21 cellular contexts compared by ENCODE assay signal in the genomic region with DNA sequence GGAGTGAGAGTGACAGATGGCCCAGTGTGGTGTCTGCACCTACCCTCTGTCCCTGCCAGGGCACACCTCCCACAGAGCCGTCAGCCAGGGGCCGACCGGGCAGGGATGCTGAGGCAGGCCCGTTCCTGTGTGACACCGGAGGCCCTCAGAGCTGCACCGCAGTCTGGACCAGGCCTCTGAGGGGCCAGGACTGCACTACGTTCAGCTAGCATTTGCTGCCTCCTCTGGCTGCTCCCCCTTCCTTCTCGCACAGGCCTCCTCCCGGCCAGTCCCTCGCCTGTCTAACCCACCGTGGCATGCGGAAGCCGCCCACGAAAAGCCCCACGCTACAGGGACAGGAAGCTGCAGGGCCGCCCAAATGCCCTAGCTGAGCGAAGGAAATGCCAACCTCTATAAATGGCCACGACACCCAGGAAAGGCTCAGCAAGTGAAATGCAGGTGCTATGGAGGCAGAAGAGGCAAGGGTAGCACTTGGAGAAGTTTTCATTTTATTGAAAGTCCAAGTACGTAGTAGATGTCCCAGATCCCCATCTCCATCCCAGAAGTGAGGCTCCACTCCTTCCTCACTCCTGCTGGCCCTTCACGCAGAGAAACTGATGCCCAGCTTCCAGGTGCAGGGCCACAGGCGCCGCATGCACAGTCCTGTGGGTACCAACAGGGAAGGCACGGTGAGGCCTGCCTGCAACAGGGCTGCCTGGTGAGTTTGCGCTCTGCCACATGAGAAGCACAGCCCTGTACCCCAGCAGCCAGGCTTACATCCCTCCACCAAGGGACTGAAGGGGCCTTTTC. TPM values are rescaled to one million over a fixed set of nuclear protein-coding genes. Genes with fewer than 3 reads are reported as not detected.
DNase-seq lines count a peak whose midpoint lies in the region; ATAC-seq, FAIRE-seq and TF ChIP-seq lines count a peak whose summit lies in the region.
"Had no signal": no experiment of that assay in that cellular context is flagged by ENCODE, and none has a peak within 500 bp of the region (broad histone marks: within the 10 kb centered on the region; RNA-seq: fewer than 3 reads in every experiment).

No MANE protein-coding gene starts in this region.

- H4K20me1 ChIP-seq in K562 (replicated peaks; ENCODE audit: control insufficient read depth, insufficient read depth, low read length): no peaks in the 10 kb centered on the region
- H4K20me1 ChIP-seq in HepG2 (ENCODE audit: insufficient read depth, low read length): no peaks in the 10 kb centered on the region
- no peaks in the 10 kb centered on the region for H4K20me1 ChIP-seq in PC-3 (ENCODE audit: low read length)

- no peaks in the 10 kb centered on the region for H3K9me2 ChIP-seq in PC-3 (replicated peaks; ENCODE audit: low read length)

- no peak overlapping the region for H3K4me3 Mint-ChIP-seq in MCF 10A (ENCODE audit: unreplicated experiment)

- H3K9me3 Mint-ChIP-seq in MCF 10A (ENCODE audit: unreplicated experiment): peaks cover 59% of the 10 kb centered on the region

- H3K4me1 ChIP-seq in breast epithelium (no peaks in the 10 kb centered on the region), K562 (replicated peaks in 1 of 2; ENCODE audit: control insufficient read depth in 2 of 2, insufficient read depth in 2 of 2, low read length in 2 of 2) (no peaks in the 10 kb centered on the region), HepG2 (ENCODE audit: insufficient read depth, low read length) (no peaks in the 10 kb centered on the region), subcutaneous abdominal adipose tissue (ENCODE audit: control insufficient read depth in 5 of 5, insufficient read depth in 5 of 5, low read length in 5 of 5) (no peaks in the 10 kb centered on the region), PC-3 (ENCODE audit: insufficient read depth, low read length) (no peaks in the 10 kb centered on the region)
- H3K4me1 ChIP-seq: BE2C had no signal

- no peak for TF ChIP-seq EP300 in K562 (IDR thresholded peaks at IDR 0.05; ENCODE audit: low read length)
- no peak for TF ChIP-seq EP300 in HepG2 (IDR thresholded peaks at IDR 0.05; ENCODE audit: low read depth in 2 of 2, low read length in 2 of 2)
- TF ChIP-seq EP300 in HepG2 (CRISPR knock-in tag; IDR thresholded peaks at IDR 0.05; ENCODE audit: borderline replicate concordance): no peak

- H3K9me3 ChIP-seq in breast epithelium: peaks cover 93 to 99% of the 10 kb centered on the region in 2 donors
- H3K9me3 ChIP-seq in K562 (replicated peaks; ENCODE audit: control insufficient read depth, insufficient read depth, low read depth, low read length): peaks cover 11% of the 10 kb centered on the region
- H3K9me3 ChIP-seq in HepG2 (ENCODE audit: low read length): peaks cover 60% of the 10 kb centered on the region
- peaks cover 55 to 97% (median 94%) of the 10 kb centered on the region in 5 donors for H3K9me3 ChIP-seq in subcutaneous abdominal adipose tissue (ENCODE audit: control insufficient read depth in 5 of 5, low read length in 5 of 5)
- H3K9me3 ChIP-seq in PC-3 (ENCODE audit: low read length): peaks cover 38% of the 10 kb centered on the region

- POLR2A ChIA-PET in MCF 10A (lab: Yijun Ruan, JAX): no interaction called here
- POLR2A ChIA-PET in K562 (lab: Yijun Ruan, JAX): interaction anchor here (0.6 to 0.7 kb wide), 4 partner anchors 27 to 1044 kb away, joined by 3 to 5 read pairs (median 4); no protein-coding TSS in a partner anchor
- POLR2A ChIA-PET in HepG2 (lab: Yijun Ruan, JAX): no interaction called here
- POLR2A ChIA-PET in PC-3 (lab: Charles Lee; ENCODE audit: unreplicated experiment): no interaction called here

- H2AFZ ChIP-seq in K562 (ENCODE audit: low read depth, low read length) (no peak overlapping the region), HepG2 (ENCODE audit: low read length) (no peak overlapping the region), PC-3 (ENCODE audit: low read length) (no peak overlapping the region)
- H2AFZ ChIP-seq: GM23248 had no signal

- CTCF ChIA-PET in MCF 10A (lab: Yijun Ruan, JAX): interaction anchor here (0.5 to 0.8 kb wide), 2 partner anchors 44 to 46 kb away, joined by 3 read pairs; a partner anchor contains a TSS
- CTCF ChIA-PET in K562 (lab: Yijun Ruan, JAX; ENCODE audit: low intra/inter-chr PET ratio): no interaction called here
- CTCF ChIA-PET in HepG2 (lab: Yijun Ruan, JAX; ENCODE audit: low intra/inter-chr PET ratio, low total read pairs): no interaction called here
- CTCF ChIA-PET in PC-3 (lab: Charles Lee): no interaction called here

- no peaks in the 10 kb centered on the region for H3K79me2 ChIP-seq in K562 (ENCODE audit: control insufficient read depth, insufficient read depth, low read length)
- no peaks in the 10 kb centered on the region for H3K79me2 ChIP-seq in HepG2 (ENCODE audit: insufficient read depth, low read length)
- no peaks in the 10 kb centered on the region for H3K79me2 ChIP-seq in PC-3 (ENCODE audit: low read length)

- TF ChIP-seq CTCF in MCF 10A (IDR thresholded peaks at IDR 0.05; ENCODE audit: unreplicated experiment) (no peak), breast epithelium (IDR thresholded peaks at IDR 0.05) (no peak), K562 (IDR thresholded peaks at IDR 0.05 in 2 of 3, conservative IDR thresholded peaks at IDR 0.05 in 1 of 3; ENCODE audit: insufficient read depth in 2 of 3, low read depth in 1 of 3, low read length in 3 of 3) (no peak), HepG2 (CRISPR knock-in tag; IDR thresholded peaks at IDR 0.05) (no peak), PC-3 (conservative IDR thresholded peaks at IDR 0.05; ENCODE audit: low read depth, low read length) (no peak)

- no peaks in the 10 kb centered on the region for H3K9me1 ChIP-seq in K562 (ENCODE audit: control insufficient read depth, insufficient read depth, low read length)

- H3K9ac ChIP-seq in K562 (ENCODE audit: insufficient read depth in 1 of 2, low read depth in 2 of 2, low read length in 2 of 2): no peak overlapping the region
- no peak overlapping the region for H3K9ac ChIP-seq in HepG2 (ENCODE audit: insufficient read depth, low read depth, low read length)
- H3K9ac ChIP-seq in subcutaneous abdominal adipose tissue (ENCODE audit: low read length in 5 of 5): no peak overlapping the region
- H3K9ac ChIP-seq in PC-3 (ENCODE audit: low read length): no peak overlapping the region
- H3K9ac ChIP-seq: GM23248 had no signal

- no peaks in the 10 kb centered on the region for H3K27me3 Mint-ChIP-seq in MCF 10A (ENCODE audit: insufficient read depth, unreplicated experiment)

- H3K36me3 ChIP-seq in breast epithelium (peaks cover 31% of the 10 kb centered on the region), K562 (ENCODE audit: control insufficient read depth, insufficient read depth, low read length) (peaks cover 31% of the 10 kb centered on the region), HepG2 (replicated peaks in 1 of 2; ENCODE audit: control insufficient read depth in 1 of 2, insufficient read depth in 2 of 2, low read length in 2 of 2) (peaks cover 7 to 26% of the 10 kb centered on the region in 2 experiments), subcutaneous abdominal adipose tissue (ENCODE audit: control insufficient read depth in 5 of 5, insufficient read depth in 5 of 5, low read length in 5 of 5) (peaks cover 11 to 70% (median 67%) of the 10 kb centered on the region in 5 donors), PC-3 (ENCODE audit: low read depth, low read length) (peaks cover 70% of the 10 kb centered on the region)

- H3K27ac ChIP-seq in breast epithelium: no peak overlapping the region
- no peak overlapping the region for H3K27ac ChIP-seq in K562 (ENCODE audit: extremely low read depth, low read depth, low read length)
- H3K27ac ChIP-seq in HepG2 (ENCODE audit: extremely low read length, insufficient read depth, low read length): no peak overlapping the region
- H3K27ac ChIP-seq in subcutaneous abdominal adipose tissue (ENCODE audit: low read depth, low read length): no peak overlapping the region
- no peak overlapping the region for H3K27ac ChIP-seq in PC-3 (ENCODE audit: low read length)
- H3K27ac ChIP-seq: 22Rv1, GM23248 had no signal

- H3K4me2 ChIP-seq in K562 (ENCODE audit: insufficient read depth, low read length): no peak overlapping the region
- H3K4me2 ChIP-seq in HepG2 (ENCODE audit: low read depth, low read length): no peak overlapping the region
- H3K4me2 ChIP-seq in PC-3 (ENCODE audit: low read length): no peak overlapping the region

- DNase-seq in MCF 10A (ENCODE audit: unreplicated experiment) (peak; percentile 16), breast epithelium (ENCODE audit: low spot score in 2 of 2) (no peak), K562 (ENCODE audit: extremely low read depth in 1 of 4, low spot score in 3 of 4) (no peak), HepG2 (ENCODE audit: low spot score) (no peak), PC-3 (no peak)
- DNase-seq in activated CD4-positive, alpha-beta T cell treated with anti-CD3 and anti-CD28 coated beads for 48 hours: no peak
- DNase-seq: BE2C; CD8-positive, alpha-beta memory T cell; DMS79 treated with DMSO at 0.1 percent for 48 hours; GDM1; GM23248; NCI-H1417; NCI-H1930; NCI-H2171 treated with DMSO at 0.1 percent for 48 hours; NCI-H510A; NCI-H82 had no signal

- 91% methylated on average over 21 of the region's 24 CpGs for WGBS in K562 (ENCODE audit: insufficient coverage, low coverage, missing lambda C conversion rate)
- WGBS in HepG2 (ENCODE audit: low lambda C conversion rate): over 99% methylated on average over 16 of the region's 24 CpGs

- ATAC-seq in K562 (no peak), HepG2 (no peak), PC-3 (no peak), GM19397 (IDR thresholded peaks at IDR 0.05; ENCODE audit: unreplicated experiment) (no peak)

- H3F3A ChIP-seq in PC-3 (ENCODE audit: low read length, unreplicated experiment): no peaks in the 10 kb centered on the region

- TF ChIP-seq RAD21 in K562 (CRISPR knock-in tag; conservative IDR thresholded peaks at IDR 0.05 in 1 of 2, IDR thresholded peaks at IDR 0.05 in 1 of 2) (no peak), HepG2 (CRISPR knock-in tag; IDR thresholded peaks at IDR 0.05) (no peak)

- BruUV-seq in MCF 10A (replicated peaks; lab: Mats Ljungman, UMichigan): no TSS peak
- BruUV-seq in K562 (replicated peaks; lab: Mats Ljungman, UMichigan): no TSS peak
- no TSS peak for BruUV-seq in HepG2 (replicated peaks; lab: Mats Ljungman, UMichigan)
- BruUV-seq in PC-3 (replicated peaks; lab: Mats Ljungman, UMichigan): no TSS peak

- FAIRE-seq in K562 (lab: Jason Lieb, UNC): no peak
- no peak for FAIRE-seq in HepG2 (lab: Jason Lieb, UNC)
- FAIRE-seq: GM12891, GM18507 had no signal

- no peak overlapping the region for H3K27ac Mint-ChIP-seq in MCF 10A (ENCODE audit: low read depth, unreplicated experiment)
- H3K27ac Mint-ChIP-seq: CD8-positive, alpha-beta memory T cell had no signal

- intact Hi-C loops in MCF 10A (cut with micrococcal nuclease) (no loop called here), breast epithelium (cut with DNase I; ENCODE audit: low total_unique reads) (no loop called here), K562 (cut with micrococcal nuclease) (no loop called here), HepG2 (cut with micrococcal nuclease; ENCODE audit: unreplicated experiment) (no loop called here), PC-3 (cut with micrococcal nuclease) (no loop called here)

- TF ChIP-seq POLR2A in breast epithelium (IDR thresholded peaks at IDR 0.05) (no peak), K562 (conservative IDR thresholded peaks at IDR 0.05) (no peak), HepG2 (IDR thresholded peaks at IDR 0.05; ENCODE audit: insufficient read depth in 1 of 2, low read depth in 2 of 2, low read length in 2 of 2) (no peak)

- H3K4me1 Mint-ChIP-seq in MCF 10A (ENCODE audit: insufficient read depth, unreplicated experiment): no peaks in the 10 kb centered on the region
- H3K4me1 Mint-ChIP-seq: CD8-positive, alpha-beta memory T cell had no signal

- H3K36me3 Mint-ChIP-seq in MCF 10A (ENCODE audit: insufficient read depth, unreplicated experiment): peaks cover 79% of the 10 kb centered on the region

- H3K27me3 ChIP-seq in breast epithelium (no peaks in the 10 kb centered on the region), K562 (ENCODE audit: control insufficient read depth in 2 of 2, insufficient read depth in 2 of 2, low read length in 2 of 2) (no peaks in the 10 kb centered on the region), HepG2 (ENCODE audit: control insufficient read depth in 1 of 2, insufficient read depth in 2 of 2, low read length in 2 of 2) (no peaks in the 10 kb centered on the region), subcutaneous abdominal adipose tissue (ENCODE audit: control insufficient read depth in 5 of 5, insufficient read depth in 4 of 5, low read length in 5 of 5) (no peaks in the 10 kb centered on the region), PC-3 (ENCODE audit: low read length) (no peaks in the 10 kb centered on the region)
- H3K27me3 ChIP-seq: BE2C had no signal

- in situ Hi-C loops in K562 (cut with MboI): no loop called here
- in situ Hi-C loops in HepG2 (cut with HindIII; ENCODE audit: extremely low pct_ligation_motif_present, low pct_unique_long_range_greater_than_20kb): no loop called here

- no peak overlapping the region for H3K4me3 ChIP-seq in breast epithelium
- no peak overlapping the region for H3K4me3 ChIP-seq in K562
- no peak overlapping the region for H3K4me3 ChIP-seq in HepG2 (replicated peaks in 1 of 3; ENCODE audit: insufficient read depth in 1 of 3, low read depth in 2 of 3, low read length in 3 of 3)
- H3K4me3 ChIP-seq in subcutaneous abdominal adipose tissue (ENCODE audit: low read depth in 1 of 5, low read length in 5 of 5): peak overlapping the region in 4 of 5 donors; percentile 17 to 55 (median 24)
- no peak overlapping the region for H3K4me3 ChIP-seq in PC-3 (ENCODE audit: low read length)
- H3K4me3 ChIP-seq: GM23248 had no signal

RNA-seq across cellular contexts. Expression of a gene that starts 38.7 kb away (rescaled TPM):
- total RNA-seq in MCF 10A (2022): 64.0 and 70.8 TPM in 2 replicates
- total RNA-seq in breast epithelium: 10 to 100 TPM; 31.2 to 37.9 (median 34.7) TPM
- total RNA-seq in K562 (2011; cell fraction: chromatin; rRNA removed; ENCODE audit: low replicate concordance): 33.0 and 61.0 TPM in 2 replicates
- 15.0 and 19.6 TPM in 2 replicates for total RNA-seq in K562 (2011; cell fraction: nucleolus; rRNA removed)
- 40.2 and 63.3 TPM in 2 replicates for total RNA-seq in K562 (2011; cell fraction: nucleoplasm; rRNA removed)
- 23.3 and 24.7 TPM in 2 replicates for total RNA-seq in K562 (2014; rRNA removed)
- total RNA-seq in K562 (2014; rRNA removed; fragmentation: Illumina TruSeq; extraction: Trizol): 32.3 and 33.8 TPM in 2 replicates
- total RNA-seq in K562 (2015; rRNA removed; fragmentation: Illumina TruSeq; extraction: Trizol): 27.2 and 29.9 TPM in 2 replicates
- 37.1 and 38.0 TPM in 2 replicates for total RNA-seq in K562 (2021)
- polyA plus RNA-seq in K562 (2011; rRNA removed): 45.9 and 58.0 TPM in 2 replicates
- polyA plus RNA-seq in K562 (2011; cell fraction: cytosol; rRNA removed): 26.1 and 31.1 TPM in 2 replicates
- 25.6 and 26.5 TPM in 2 replicates for polyA plus RNA-seq in K562 (2011; cell fraction: nucleus; rRNA removed)
- polyA plus RNA-seq in K562 (2012): 23.2 and 27.4 TPM in 2 replicates
- 32.3 and 43.1 TPM in 2 replicates for polyA plus RNA-seq in K562 (2014; fragmentation: Illumina TruSeq; extraction: Trizol)
- polyA plus RNA-seq in K562 (2014; fragmentation: Nextera tagmentation; extraction: Ambion mirVana): 1 to 10 TPM; 4.8 to 6.5 TPM
- 27.4 and 31.5 TPM in 2 replicates for polyA plus RNA-seq in K562 (2014; rRNA removed)
- polyA minus RNA-seq in K562 (2011; rRNA and poly(A)+ RNA removed): 57.2 and 64.3 TPM in 2 replicates
- 22.5 and 24.7 TPM in 2 replicates for polyA minus RNA-seq in K562 (2011; cell fraction: cytosol; rRNA and poly(A)+ RNA removed)
- 17.5 and 23.8 TPM in 2 replicates for polyA minus RNA-seq in K562 (2011; cell fraction: nucleus; rRNA and poly(A)+ RNA removed)
- 30.1 and 30.7 TPM in 2 replicates for total RNA-seq in HepG2 (2016; rRNA removed; fragmentation: Illumina TruSeq; extraction: Trizol)
- 62.8 and 71.5 TPM in 2 replicates for total RNA-seq in HepG2 (2016; cell fraction: cytosol; rRNA removed; fragmentation: Illumina TruSeq; extraction: Trizol; ENCODE audit: low read depth)
- 24.2 and 24.5 TPM in 2 replicates for total RNA-seq in HepG2 (2016; cell fraction: insoluble cytoplasmic fraction; rRNA removed; fragmentation: Illumina TruSeq; extraction: Trizol)
- total RNA-seq in HepG2 (2016; cell fraction: membrane; rRNA removed; fragmentation: Illumina TruSeq; extraction: Trizol): 67.1 and 68.4 TPM in 2 replicates
- total RNA-seq in HepG2 (2016; cell fraction: nucleus; rRNA removed; fragmentation: Illumina TruSeq; extraction: Trizol): 22.3 and 23.2 TPM in 2 replicates
- 37.5 and 56.1 TPM in 2 replicates for polyA plus RNA-seq in HepG2 (2011; rRNA removed)
- 23.0 and 31.2 TPM in 2 replicates for polyA plus RNA-seq in HepG2 (2011; cell fraction: cytosol; rRNA removed)
- polyA plus RNA-seq in HepG2 (2011; cell fraction: nucleus; rRNA removed): 14.2 and 14.5 TPM in 2 replicates
- 22.2 and 23.4 TPM in 2 replicates for polyA plus RNA-seq in HepG2 (2012)
- polyA plus RNA-seq in HepG2 (2016; cell fraction: cytosol; fragmentation: Illumina TruSeq; extraction: Trizol; ENCODE audit: low read depth): 53.0 and 57.8 TPM in 2 replicates
- 50.6 and 57.0 TPM in 2 replicates for polyA plus RNA-seq in HepG2 (2016; cell fraction: insoluble cytoplasmic fraction; fragmentation: Illumina TruSeq; extraction: Trizol; ENCODE audit: low read depth)
- 82.1 and 83.4 TPM in 2 replicates for polyA plus RNA-seq in HepG2 (2016; cell fraction: membrane; fragmentation: Illumina TruSeq; extraction: Trizol; ENCODE audit: low read depth)
- 52.9 and 54.2 TPM in 2 replicates for polyA plus RNA-seq in HepG2 (2016; cell fraction: nucleus; fragmentation: Illumina TruSeq; extraction: Trizol; ENCODE audit: insufficient read depth, low read depth)
- polyA minus RNA-seq in HepG2 (2011; rRNA and poly(A)+ RNA removed; ENCODE audit: low replicate concordance): 51.3 and 98.7 TPM in 2 replicates
- polyA minus RNA-seq in HepG2 (2011; cell fraction: cytosol; rRNA and poly(A)+ RNA removed): 21.4 and 22.1 TPM in 2 replicates
- polyA minus RNA-seq in HepG2 (2011; cell fraction: nucleus; rRNA and poly(A)+ RNA removed): 25.0 and 26.0 TPM in 2 replicates
- total RNA-seq in PC-3 (2014; rRNA removed): 26.5 and 35.9 TPM in 2 replicates

RNA-seq across cellular contexts. Expression of a gene that starts 44.2 kb away (rescaled TPM):
- total RNA-seq in MCF 10A (2022) (not detected in 2 replicates), breast epithelium (under 1 TPM in 1 of 3 donors, not detected in 2; 0.73 TPM), K562 (2014; rRNA removed) (1.1 TPM in 1 of 2 replicates, not detected in the other), K562 (2014; rRNA removed; fragmentation: Illumina TruSeq; extraction: Trizol) (not detected in 2 replicates), K562 (2015; rRNA removed; fragmentation: Illumina TruSeq; extraction: Trizol) (0.11 TPM in 1 of 2 replicates, not detected in the other), K562 (2021) (0.31 and 0.35 TPM in 2 replicates), HepG2 (2016; rRNA removed; fragmentation: Illumina TruSeq; extraction: Trizol) (not detected in 2 replicates), PC-3 (2014; rRNA removed) (0.29 TPM in 1 of 2 replicates, not detected in the other)
- 0.18 and 0.81 TPM in 2 replicates for total RNA-seq in K562 (2011; cell fraction: chromatin; rRNA removed; ENCODE audit: low replicate concordance)
- 0.79 and 0.83 TPM in 2 replicates for total RNA-seq in K562 (2011; cell fraction: nucleolus; rRNA removed)
- total RNA-seq in K562 (2011; cell fraction: nucleoplasm; rRNA removed): 0.73 TPM in 1 of 2 replicates, not detected in the other
- polyA plus RNA-seq in K562 (2011; rRNA removed) (0.16 TPM in 1 of 2 replicates, not detected in the other), K562 (2014; fragmentation: Illumina TruSeq; extraction: Trizol) (0.04 and 0.30 TPM in 2 replicates), K562 (2014; fragmentation: Nextera tagmentation; extraction: Ambion mirVana) (not detected), K562 (2014; rRNA removed) (0.21 and 0.47 TPM in 2 replicates), HepG2 (2011; rRNA removed) (0.14 TPM in 1 of 2 replicates, not detected in the other)
- polyA plus RNA-seq in K562 (2011; cell fraction: cytosol; rRNA removed): 0.16 and 0.42 TPM in 2 replicates
- polyA plus RNA-seq in K562 (2011; cell fraction: nucleus; rRNA removed): 0.29 and 1.0 TPM in 2 replicates
- polyA plus RNA-seq in K562 (2012): 0.13 and 0.40 TPM in 2 replicates
- polyA minus RNA-seq in K562 (2011; rRNA and poly(A)+ RNA removed): 0.27 TPM in 1 of 2 replicates, not detected in the other
- not detected in 2 replicates for polyA minus RNA-seq in K562 (2011; cell fraction: cytosol; rRNA and poly(A)+ RNA removed)
- polyA minus RNA-seq in K562 (2011; cell fraction: nucleus; rRNA and poly(A)+ RNA removed): 0.22 and 0.27 TPM in 2 replicates
- not detected in 2 replicates for total RNA-seq in HepG2 (2016; cell fraction: cytosol; rRNA removed; fragmentation: Illumina TruSeq; extraction: Trizol; ENCODE audit: low read depth)
- not detected in 2 replicates for total RNA-seq in HepG2 (2016; cell fraction: insoluble cytoplasmic fraction; rRNA removed; fragmentation: Illumina TruSeq; extraction: Trizol)
- total RNA-seq in HepG2 (2016; cell fraction: membrane; rRNA removed; fragmentation: Illumina TruSeq; extraction: Trizol): not detected in 2 replicates
- not detected in 2 replicates for total RNA-seq in HepG2 (2016; cell fraction: nucleus; rRNA removed; fragmentation: Illumina TruSeq; extraction: Trizol)
- 0.03 TPM in 1 of 2 replicates, not detected in the other for polyA plus RNA-seq in HepG2 (2011; cell fraction: cytosol; rRNA removed)
- polyA plus RNA-seq in HepG2 (2011; cell fraction: nucleus; rRNA removed): 0.21 TPM in 1 of 2 replicates, not detected in the other
- polyA plus RNA-seq in HepG2 (2012): not detected in 2 replicates
- polyA plus RNA-seq in HepG2 (2016; cell fraction: cytosol; fragmentation: Illumina TruSeq; extraction: Trizol; ENCODE audit: low read depth): 0.10 TPM in 1 of 2 replicates, not detected in the other
- polyA plus RNA-seq in HepG2 (2016; cell fraction: insoluble cytoplasmic fraction; fragmentation: Illumina TruSeq; extraction: Trizol; ENCODE audit: low read depth): not detected in 2 replicates
- 0.14 TPM in 1 of 2 replicates, not detected in the other for polyA plus RNA-seq in HepG2 (2016; cell fraction: membrane; fragmentation: Illumina TruSeq; extraction: Trizol; ENCODE audit: low read depth)
- not detected in 2 replicates for polyA plus RNA-seq in HepG2 (2016; cell fraction: nucleus; fragmentation: Illumina TruSeq; extraction: Trizol; ENCODE audit: insufficient read depth, low read depth)
- 0.70 TPM in 1 of 2 replicates, not detected in the other for polyA minus RNA-seq in HepG2 (2011; rRNA and poly(A)+ RNA removed; ENCODE audit: low replicate concordance)
- not detected in 2 replicates for polyA minus RNA-seq in HepG2 (2011; cell fraction: cytosol; rRNA and poly(A)+ RNA removed)
- not detected in 2 replicates for polyA minus RNA-seq in HepG2 (2011; cell fraction: nucleus; rRNA and poly(A)+ RNA removed)
- total RNA-seq: CD8-positive, alpha-beta memory T cell; GM23248 had no signal
- polyA plus RNA-seq: CD8-positive, alpha-beta memory T cell; GM23248 had no signal

Comparison
In these comparisons a context has a peak if more than half of its experiments do, and no peak if none do; other contexts are left out.
1. H3K4me3 ChIP-seq: peak in subcutaneous abdominal adipose tissue (4 of 5); none in breast epithelium (0 of 3), K562 (single experiment), HepG2 (0 of 3) and PC-3 (single experiment).